ENCODE assay signal across 8 cellular contexts in genomic region chr1:67686272-67687197, GRCh38. TPM values are rescaled to one million over a fixed set of nuclear protein-coding genes. Genes with fewer than 3 reads are reported as not detected.
A peak's percentile ranks its signal among the peaks of the same experiment; 100 is the strongest.
DNase-seq lines count a peak whose midpoint lies in the region; ATAC-seq and TF ChIP-seq lines count a peak whose summit lies in the region.

No MANE protein-coding gene starts in this region.

- peak overlapping the region; percentile 95 for H3K4me3 Mint-ChIP-seq in activated B cell treated with CpG ODN at 0.5 μM for 24 hours

- POLR2A ChIA-PET in activated B cell treated with CpG ODN at 0.5 μM for 24 hours (lab: Charles Lee): interaction anchor here (3.2 kb wide), 2 partner anchors 50 to 256 kb away, joined by 19 to 20 read pairs; partner anchors contain the start of gene SERBP1

- H3K4me1 Mint-ChIP-seq in activated B cell treated with CpG ODN at 0.5 μM for 24 hours: peaks cover 38% of the 10 kb centered on the region

- no peaks in the 10 kb centered on the region for H3K27me3 Mint-ChIP-seq in activated B cell treated with CpG ODN at 0.5 μM for 24 hours

- H3K9me3 Mint-ChIP-seq in activated B cell treated with CpG ODN at 0.5 μM for 24 hours: no peaks in the 10 kb centered on the region

- CTCF ChIA-PET in activated B cell treated with CpG ODN at 0.5 μM for 24 hours (lab: Charles Lee): interaction anchor here (3.8 kb wide), 1 partner anchor 74 kb away, joined by 17 read pairs; no protein-coding TSS in a partner anchor

- peak; percentile 28 for ATAC-seq in GM18868 (IDR thresholded peaks at IDR 0.05; ENCODE audit: unreplicated experiment)
- peak; percentile 21 for ATAC-seq in HG03108 (IDR thresholded peaks at IDR 0.05; ENCODE audit: unreplicated experiment)
- no peak for ATAC-seq in activated B cell treated with CpG ODN at 0.5 μM for 24 hours (ENCODE audit: low read depth)

- H3K36me3 Mint-ChIP-seq in activated B cell treated with CpG ODN at 0.5 μM for 24 hours (ENCODE audit: low read depth): peaks cover 14% of the 10 kb centered on the region

- intact Hi-C loops in activated B cell treated with CpG ODN at 0.5 μM for 24 hours (cut with micrococcal nuclease): loop anchor here (1.0 to 10.0 kb wide), 7 partner anchors 50 to 1412 kb away; partner anchors contain the start of gene SLC35D1

- TF ChIP-seq CTCF in activated B cell treated with CpG ODN at 0.5 μM for 24 hours (IDR thresholded peaks at IDR 0.05): no peak

- DNase-seq in AG08395 (ENCODE audit: low spot score) (peak; percentile 92), NCI-H2227 (lab: John Stamatoyannopoulos, UW; ENCODE audit: unreplicated experiment) (peak; percentile 65), activated B cell treated with CpG ODN at 0.5 μM for 24 hours (peak; percentile 38), islet precursor cell (peak; percentile 95)
- DNase-seq in central memory CD4-positive, alpha-beta T cell: peak; percentile 67
- peak; percentile 27 to 28 for DNase-seq in stimulated activated CD4-positive, alpha-beta T cell treated with anti-CD3 and anti-CD28 coated beads, Interleukin-12 subunit alpha, Interleukin-12 subunit beta, amount 100 ng/mL, for 24 hours (ENCODE audit: low read depth in 2 of 2)

- peak overlapping the region; percentile 70 for H3K27ac Mint-ChIP-seq in activated B cell treated with CpG ODN at 0.5 μM for 24 hours

RNA-seq across cellular contexts. Expression of gene GADD45A, which starts 1.5 kb away (rescaled TPM):
- 8.3 and 8.7 TPM in 2 replicates for total RNA-seq in activated B cell treated with CpG ODN at 0.5 μM for 24 hours

Comparison
In these comparisons a context has a peak if more than half of its experiments do, and no peak if none do; other contexts are left out.
1. DNase-seq: peak in every context shown above with its lines; median percentile 95 in islet precursor cell; 92 in AG08395; 67 in central memory CD4-positive, alpha-beta T cell; 65 in NCI-H2227; 38 in activated B cell treated with CpG ODN at 0.5 μM for 24 hours; 28 in stimulated activated CD4-positive, alpha-beta T cell treated with anti-CD3 and anti-CD28 coated beads, Interleukin-12 subunit alpha, Interleukin-12 subunit beta, amount 100 ng/mL, for 24 hours.